In genomic region chr5:73896668-73897067, GRCh38 we compare ENCODE assay signal across 1 cellular context.
A peak's percentile ranks its signal among the peaks of the same experiment; 100 is the strongest.
TF ChIP-seq lines count a peak whose summit lies in the region.

No MANE protein-coding gene starts in this region.

TF ChIP-seq in HepG2, 621 proteins besides CTCF, POLR2A, EP300 and RAD21:
- TF ChIP-seq ZNF264 (CRISPR knock-in tag; IDR thresholded peaks at IDR 0.05): no peak
- TF ChIP-seq ETV6 (CRISPR knock-in tag; conservative IDR thresholded peaks at IDR 0.05): no peak
- TF ChIP-seq ELF3 (CRISPR knock-in tag; IDR thresholded peaks at IDR 0.05): no peak
- TF ChIP-seq MXD1 (CRISPR knock-in tag; IDR thresholded peaks at IDR 0.05): no peak
- peak; percentile 47 for TF ChIP-seq RBM22 (optimal IDR thresholded peaks at IDR 0.05; ENCODE audit: low read length)
- no peak for TF ChIP-seq ZFAT (CRISPR knock-in tag; conservative IDR thresholded peaks at IDR 0.05)
- TF ChIP-seq, protein P1, sequence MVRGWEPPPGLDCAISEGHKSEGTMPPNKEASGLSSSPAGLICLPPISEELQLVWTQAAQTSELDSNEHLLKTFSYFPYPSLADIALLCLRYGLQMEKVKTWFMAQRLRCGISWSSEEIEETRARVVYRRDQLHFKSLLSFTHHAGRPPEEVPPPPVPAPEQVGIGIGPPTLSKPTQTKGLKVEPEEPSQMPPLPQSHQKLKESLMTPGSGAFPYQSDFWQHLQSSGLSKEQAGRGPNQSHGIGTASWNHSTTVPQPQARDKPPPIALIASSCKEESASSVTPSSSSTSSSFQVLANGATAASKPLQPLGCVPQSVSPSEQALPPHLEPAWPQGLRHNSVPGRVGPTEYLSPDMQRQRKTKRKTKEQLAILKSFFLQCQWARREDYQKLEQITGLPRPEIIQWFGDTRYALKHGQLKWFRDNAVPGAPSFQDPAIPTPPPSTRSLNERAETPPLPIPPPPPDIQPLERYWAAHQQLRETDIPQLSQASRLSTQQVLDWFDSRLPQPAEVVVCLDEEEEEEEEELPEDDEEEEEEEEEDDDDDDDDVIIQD (CRISPR knock-in tag; IDR thresholded peaks at IDR 0.05; ENCODE audit: low read depth): no peak
- peak; percentile 59 for TF ChIP-seq AGO2 (optimal IDR thresholded peaks at IDR 0.05; ENCODE audit: low read depth, low read length)
- no peak for TF ChIP-seq BHLHE40 (IDR thresholded peaks at IDR 0.05; ENCODE audit: low read length)
- TF ChIP-seq ZNF607 (CRISPR knock-in tag; IDR thresholded peaks at IDR 0.05; ENCODE audit: borderline replicate concordance): no peak
- TF ChIP-seq PCBP1 (IDR thresholded peaks at IDR 0.05; ENCODE audit: borderline replicate concordance, low read depth, low read length): no peak
- no peak for TF ChIP-seq GATAD2A (CRISPR knock-in tag; IDR thresholded peaks at IDR 0.05)
TF ChIP-seq in HepG2: peak in this region for 2.
